Comparison of ENCODE assay signal across 15 cellular contexts in the genomic region with DNA sequence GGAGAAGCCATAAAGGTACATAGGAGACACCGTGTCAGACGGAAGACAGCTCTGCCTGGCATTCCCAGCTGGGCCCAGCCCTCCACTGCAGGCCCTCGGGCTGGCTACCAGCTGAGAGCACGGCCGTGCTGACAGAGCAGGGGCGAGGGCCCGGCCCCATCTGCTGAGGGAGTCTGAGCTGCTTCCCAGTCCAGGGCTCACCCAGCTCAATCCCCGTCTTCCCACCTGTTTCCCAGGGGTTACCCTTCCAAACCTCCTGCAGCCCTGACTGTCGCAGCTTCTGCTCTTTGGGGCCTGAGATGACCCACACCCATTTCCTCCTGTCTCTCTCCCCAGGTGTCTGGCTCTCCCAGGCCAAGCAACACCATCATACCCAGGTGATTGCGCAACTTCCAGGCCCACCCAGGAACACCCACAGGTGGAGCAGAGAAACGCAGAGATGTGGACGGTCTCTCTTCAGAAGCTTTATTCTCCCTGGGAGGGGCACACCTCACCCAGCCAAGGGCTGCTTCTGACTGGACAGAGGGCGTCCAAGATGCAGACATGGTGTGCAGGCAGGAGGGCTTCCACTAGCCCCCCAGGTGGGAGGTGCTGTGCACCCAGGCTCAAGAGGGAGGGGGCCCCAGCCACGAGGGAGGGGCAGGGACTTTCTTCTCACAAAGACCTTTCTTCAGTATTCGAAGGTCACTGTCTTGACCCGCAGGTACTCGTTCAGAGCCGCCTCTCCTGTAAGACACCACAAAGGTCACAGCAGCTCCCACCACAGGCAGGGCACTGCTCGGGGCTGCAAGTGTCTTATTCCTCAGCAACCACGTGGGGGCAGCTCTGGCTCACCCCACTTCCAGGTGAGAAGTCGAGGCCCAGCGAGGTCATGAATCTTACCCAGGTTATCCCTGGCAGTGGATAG. TPM values are rescaled to one million over a fixed set of nuclear protein-coding genes. Genes with fewer than 3 reads are reported as not detected.
DNase-seq lines count a peak whose midpoint lies in the region; ATAC-seq and TF ChIP-seq lines count a peak whose summit lies in the region.
"Had no signal": no experiment of that assay in that cellular context is flagged by ENCODE, and none has a peak within 500 bp of the region (broad histone marks: within the 10 kb centered on the region; RNA-seq: fewer than 3 reads in every experiment).

No MANE protein-coding gene starts in this region.

- H3K9me3 ChIP-seq in WERI-Rb-1 (ENCODE audit: severe bottlenecking) (no peaks in the 10 kb centered on the region), testis (no peaks in the 10 kb centered on the region)

- peak; percentile 49 for TF ChIP-seq CTCF in WERI-Rb-1 (IDR thresholded peaks at IDR 0.05; ENCODE audit: low read depth, low read length)
- no peak for TF ChIP-seq CTCF in testis (IDR thresholded peaks at IDR 0.05)
- TF ChIP-seq CTCF in activated CD8-positive, alpha-beta T cell treated with anti-CD3 and anti-CD28 coated beads for 36 hours (IDR thresholded peaks at IDR 0.05): no peak

- H3K36me3 ChIP-seq in WERI-Rb-1 (no peaks in the 10 kb centered on the region), testis (ENCODE audit: low read depth, missing control alignments) (no peaks in the 10 kb centered on the region)

- peak; percentile 19 for DNase-seq in NCI-H82 (lab: John Stamatoyannopoulos, UW)
- no peak for DNase-seq in NCI-H82 treated with DMSO at 0.1 percent for 48 hours (lab: John Stamatoyannopoulos, UW; ENCODE audit: unreplicated experiment)
- no peak for DNase-seq in WERI-Rb-1
- peak; percentile 43 for DNase-seq in islet precursor cell
- DNase-seq in testis: peak; percentile 12
- no peak for DNase-seq in amygdala (lab: John Stamatoyannopoulos, UW)
- no peak for DNase-seq in activated CD8-positive, alpha-beta T cell treated with anti-CD3 and anti-CD28 coated beads for 36 hours
- DNase-seq: activated CD4-positive, alpha-beta memory T cell treated with anti-CD3 and anti-CD28 coated beads for 36 hours; midbrain; NCI-H510A treated with DMSO at 0.1 percent for 48 hours; stimulated activated CD8-positive, alpha-beta memory T cell treated with anti-CD3 and anti-CD28 coated beads, Interleukin-4, amount 100 ng/mL, for 48 hours had no signal

- no peaks in the 10 kb centered on the region for H3K4me1 Mint-ChIP-seq in activated CD8-positive, alpha-beta T cell treated with anti-CD3 and anti-CD28 coated beads for 36 hours (ENCODE audit: low read depth)

- H3K27me3 Mint-ChIP-seq in activated CD8-positive, alpha-beta T cell treated with anti-CD3 and anti-CD28 coated beads for 36 hours: no peaks in the 10 kb centered on the region
- H3K27me3 Mint-ChIP-seq: activated CD4-positive, alpha-beta memory T cell treated with anti-CD3 and anti-CD28 coated beads for 36 hours; dendritic cell treated with granulocyte-macrophage colony-stimulating factor and Interleukin-4, amounts not matched to agents 40 ng/mL and 50 ng/mL, for 4 days had no signal

- no peak for TF ChIP-seq POLR2A in testis (IDR thresholded peaks at IDR 0.05)

- H3K27ac ChIP-seq in WERI-Rb-1: no peak overlapping the region
- no peak overlapping the region for H3K27ac ChIP-seq in testis
- H3K27ac ChIP-seq: SK-N-MC had no signal

- H3K4me3 ChIP-seq in WERI-Rb-1 (ENCODE audit: low read depth, low read length) (no peak overlapping the region), testis (no peak overlapping the region)
- H3K4me3 ChIP-seq: SK-N-MC had no signal

- no peaks in the 10 kb centered on the region for H3K27me3 ChIP-seq in WERI-Rb-1 (ENCODE audit: insufficient read depth, low read depth, severe bottlenecking)
- H3K27me3 ChIP-seq in testis: no peaks in the 10 kb centered on the region

- intact Hi-C loops in testis (cut with DNase I; ENCODE audit: low total_unique reads): no loop called here
- intact Hi-C loops in activated CD8-positive, alpha-beta T cell treated with anti-CD3 and anti-CD28 coated beads for 36 hours (cut with micrococcal nuclease): no loop called here

- no peaks in the 10 kb centered on the region for H3K9me3 Mint-ChIP-seq in activated CD8-positive, alpha-beta T cell treated with anti-CD3 and anti-CD28 coated beads for 36 hours
- H3K9me3 Mint-ChIP-seq: activated CD4-positive, alpha-beta memory T cell treated with anti-CD3 and anti-CD28 coated beads for 36 hours; activated naive CD4-positive, alpha-beta T cell treated with anti-CD3 and anti-CD28 coated beads, Interleukin-2, amount 50 U/mL, for 72 hours; dendritic cell treated with granulocyte-macrophage colony-stimulating factor and Interleukin-4, amounts not matched to agents 40 ng/mL and 50 ng/mL, for 4 days had no signal

- POLR2A ChIA-PET in activated CD8-positive, alpha-beta T cell treated with anti-CD3 and anti-CD28 coated beads for 36 hours (lab: Charles Lee): no interaction called here

- ATAC-seq in activated CD8-positive, alpha-beta T cell treated with anti-CD3 and anti-CD28 coated beads for 36 hours: no peak
- ATAC-seq in HG03097 (IDR thresholded peaks at IDR 0.05; ENCODE audit: low FRiP score, unreplicated experiment): no peak
- ATAC-seq: activated naive CD4-positive, alpha-beta T cell treated with anti-CD3 and anti-CD28 coated beads, Interleukin-2, amount 50 U/mL, for 72 hours had no signal

- WGBS in testis, 2 donors: 83 to 84% methylated on average over 11 to 22 of the region's 22 CpGs

- H3K4me1 ChIP-seq in testis: no peaks in the 10 kb centered on the region

- no peaks in the 10 kb centered on the region for H3K36me3 Mint-ChIP-seq in activated CD8-positive, alpha-beta T cell treated with anti-CD3 and anti-CD28 coated beads for 36 hours (ENCODE audit: low read depth)
- H3K36me3 Mint-ChIP-seq: activated CD4-positive, alpha-beta memory T cell treated with anti-CD3 and anti-CD28 coated beads for 36 hours; activated naive CD4-positive, alpha-beta T cell treated with anti-CD3 and anti-CD28 coated beads, Interleukin-2, amount 50 U/mL, for 72 hours had no signal

- no peak overlapping the region for H3K27ac Mint-ChIP-seq in activated CD8-positive, alpha-beta T cell treated with anti-CD3 and anti-CD28 coated beads for 36 hours
- H3K27ac Mint-ChIP-seq: activated CD4-positive, alpha-beta memory T cell treated with anti-CD3 and anti-CD28 coated beads for 36 hours; dendritic cell treated with granulocyte-macrophage colony-stimulating factor and Interleukin-4, amounts not matched to agents 40 ng/mL and 50 ng/mL, for 4 days had no signal

- CTCF ChIA-PET in activated CD8-positive, alpha-beta T cell treated with anti-CD3 and anti-CD28 coated beads for 36 hours (lab: Charles Lee): no interaction called here

- H3K4me3 Mint-ChIP-seq in activated CD8-positive, alpha-beta T cell treated with anti-CD3 and anti-CD28 coated beads for 36 hours: no peak overlapping the region
- H3K4me3 Mint-ChIP-seq: activated CD4-positive, alpha-beta memory T cell treated with anti-CD3 and anti-CD28 coated beads for 36 hours; dendritic cell treated with granulocyte-macrophage colony-stimulating factor and Interleukin-4, amounts not matched to agents 40 ng/mL and 50 ng/mL, for 4 days had no signal

RNA-seq across cellular contexts. Expression of a gene that starts 19.4 kb away (rescaled TPM):
- total RNA-seq in testis: 100 to 1,000 TPM; 160 to 220 TPM
- 161 TPM for polyA plus RNA-seq in testis (ENCODE audit: insufficient read depth, low read depth, low replicate concordance)
- total RNA-seq in activated CD8-positive, alpha-beta T cell treated with anti-CD3 and anti-CD28 coated beads for 36 hours: 10 to 100 TPM; 19.1 to 23.4 TPM

Comparison
In these comparisons a context has a peak if more than half of its experiments do, and no peak if none do; other contexts are left out.
1. DNase-seq: peak in NCI-H82 (single experiment), islet precursor cell (single experiment) and testis (single experiment); none in NCI-H82 treated with DMSO at 0.1 percent for 48 hours (single experiment), WERI-Rb-1 (single experiment), amygdala (0 of 56) and activated CD8-positive, alpha-beta T cell treated with anti-CD3 and anti-CD28 coated beads for 36 hours (single experiment).
2. RNA of a gene that starts 19.4 kb away (total RNA-seq): 160 to 220 TPM in testis; 19.1 to 23.4 TPM in activated CD8-positive, alpha-beta T cell treated with anti-CD3 and anti-CD28 coated beads for 36 hours; every median in the first group is over 4 times any median in the second.